In genomic region chr17:73541111-73541510, GRCh38 we compare ENCODE assay signal across 22 cellular contexts.
DNase-seq lines count a peak whose midpoint lies in the region; ATAC-seq and TF ChIP-seq lines count a peak whose summit lies in the region.
"Had no signal": no experiment of that assay in that cellular context is flagged by ENCODE, and none has a peak within 500 bp of the region (broad histone marks: within the 10 kb centered on the region; RNA-seq: fewer than 3 reads in every experiment).

No MANE protein-coding gene starts in this region.

- H3K36me3 ChIP-seq in endodermal cell (ENCODE audit: control insufficient read depth, insufficient read depth, low read length) (no peaks in the 10 kb centered on the region), sigmoid colon (no peaks in the 10 kb centered on the region)
- H3K36me3 ChIP-seq: left lung had no signal

- peak; percentile 20 for TF ChIP-seq CTCF in endodermal cell (conservative IDR thresholded peaks at IDR 0.05)
- TF ChIP-seq CTCF in Calu3 (IDR thresholded peaks at IDR 0.05; ENCODE audit: unreplicated experiment) = no peak
- TF ChIP-seq CTCF in sigmoid colon (IDR thresholded peaks at IDR 0.05) = no peak

- no peak overlapping the region for H3K4me3 Mint-ChIP-seq in endodermal cell
- no peak overlapping the region for H3K4me3 Mint-ChIP-seq in Calu3 (ENCODE audit: low read depth, unreplicated experiment)
- H3K4me3 Mint-ChIP-seq: activated B cell treated with CpG ODN at 0.5 μM for 24 hours; activated naive CD4-positive, alpha-beta T cell treated with anti-CD3 and anti-CD28 coated beads, Interleukin-2, amount 50 U/mL, for 24 hours; activated T-helper 1 cell treated with anti-CD3 and anti-CD28 coated beads, Interleukin-12 subunit alpha, Interleukin-12 subunit beta, Interleukin-2, Interleukin-4 antibody, amounts not matched to agents 30 ng/mL and 10 ng/mL and 1 ng/mL, durations not matched to agents 14 hours and 24 hours and 36 hours; IgD-negative memory B cell had no signal

- H3K27me3 Mint-ChIP-seq in endodermal cell (ENCODE audit: insufficient read depth) (no peaks in the 10 kb centered on the region), Calu3 (ENCODE audit: unreplicated experiment) (peaks cover 91% of the 10 kb centered on the region)
- H3K27me3 Mint-ChIP-seq: activated B cell treated with CpG ODN at 0.5 μM for 24 hours; activated naive CD4-positive, alpha-beta T cell treated with anti-CD3 and anti-CD28 coated beads, Interleukin-2, amount 50 U/mL, for 24 hours; IgD-negative memory B cell had no signal

- TF ChIP-seq POLR2A in sigmoid colon (IDR thresholded peaks at IDR 0.05) = no peak

- 94 to 100% methylated on average over 4 to 6 of the region's 6 CpGs for WGBS in endodermal cell (ENCODE audit: insufficient coverage in 1 of 2, insufficient read length in 1 of 2), 2 experiments
- 85 to 86% methylated on average over 6 of the region's 6 CpGs for WGBS in sigmoid colon, 2 donors

- H3K27ac ChIP-seq in endodermal cell (ENCODE audit: low read depth, low read length) = no peak overlapping the region
- no peak overlapping the region for H3K27ac ChIP-seq in sigmoid colon
- H3K27ac ChIP-seq: hepatocyte, left lung had no signal

- H3K36me3 Mint-ChIP-seq in endodermal cell (ENCODE audit: low read depth) (no peaks in the 10 kb centered on the region), Calu3 (ENCODE audit: insufficient read depth, unreplicated experiment) (no peaks in the 10 kb centered on the region)
- H3K36me3 Mint-ChIP-seq: activated naive CD4-positive, alpha-beta T cell treated with anti-CD3 and anti-CD28 coated beads, Interleukin-2, amount 50 U/mL, for 24 hours had no signal

- H3K9me3 ChIP-seq in endodermal cell (ENCODE audit: control insufficient read depth, low read length) (no peaks in the 10 kb centered on the region), sigmoid colon (no peaks in the 10 kb centered on the region)
- H3K9me3 ChIP-seq: left lung had no signal

- BruUV-seq in Calu3 (replicated peaks; lab: Mats Ljungman, UMichigan) = no TSS peak

- H3K27ac Mint-ChIP-seq in endodermal cell (no peak overlapping the region), Calu3 (ENCODE audit: unreplicated experiment) (no peak overlapping the region)
- H3K27ac Mint-ChIP-seq: activated B cell treated with CpG ODN at 0.5 μM for 24 hours; activated naive CD4-positive, alpha-beta T cell treated with anti-CD3 and anti-CD28 coated beads, Interleukin-2, amount 50 U/mL, for 24 hours; activated T-helper 1 cell treated with anti-CD3 and anti-CD28 coated beads, Interleukin-12 subunit alpha, Interleukin-12 subunit beta, Interleukin-2, Interleukin-4 antibody, amounts not matched to agents 30 ng/mL and 10 ng/mL and 1 ng/mL, durations not matched to agents 14 hours and 24 hours and 36 hours; IgD-negative memory B cell had no signal

- H3K27me3 ChIP-seq in endodermal cell (ENCODE audit: control insufficient read depth, insufficient read depth, low read length, poor library complexity, severe bottlenecking) (peaks cover 6% of the 10 kb centered on the region), sigmoid colon (no peaks in the 10 kb centered on the region)
- H3K27me3 ChIP-seq: left lung had no signal

- DNase-seq in NCI-H82 (lab: John Stamatoyannopoulos, UW) = peak; percentile 57
- no peak for DNase-seq in NCI-H82 treated with DMSO at 0.1 percent for 48 hours (lab: John Stamatoyannopoulos, UW; ENCODE audit: unreplicated experiment)
- peak; percentile 55 for DNase-seq in NCI-H524 treated with DMSO at 0.1 percent for 48 hours (lab: John Stamatoyannopoulos, UW)
- no peak for DNase-seq in endodermal cell
- no peak for DNase-seq in Calu3
- no peak for DNase-seq in LoVo (ENCODE audit: low spot score)
- no peak for DNase-seq in sigmoid colon
- DNase-seq: activated B cell treated with CpG ODN at 0.5 μM for 24 hours; caudate nucleus; foreskin melanocyte; NCI-H146; OCI-M1; stimulated activated CD4-positive, alpha-beta T cell treated with anti-CD3 and anti-CD28 coated beads, Interleukin-2, amount 100 ng/mL, for 24 hours; trophoblast cell had no signal

- intact Hi-C loops in Calu3 (cut with micrococcal nuclease; ENCODE audit: unreplicated experiment) = no loop called here
- intact Hi-C loops in sigmoid colon (cut with DNase I) = no loop called here

- no peak for TF ChIP-seq EP300 in sigmoid colon (IDR thresholded peaks at IDR 0.05)

- H3K4me3 ChIP-seq in endodermal cell (ENCODE audit: low read length) (no peak overlapping the region), sigmoid colon (no peak overlapping the region)
- H3K4me3 ChIP-seq: hepatocyte, left lung, smooth muscle cell had no signal

- H3K4me1 ChIP-seq in endodermal cell (ENCODE audit: control insufficient read depth, insufficient read depth, low read length) (peaks cover 10% of the 10 kb centered on the region), sigmoid colon (no peaks in the 10 kb centered on the region)
- H3K4me1 ChIP-seq: left lung had no signal

- H3K9ac ChIP-seq in endodermal cell (ENCODE audit: extremely low read depth, low read length, poor library complexity, severe bottlenecking) = no peak overlapping the region

- ATAC-seq in HG02623 (IDR thresholded peaks at IDR 0.05; ENCODE audit: unreplicated experiment) = no peak
- ATAC-seq: HCT116, left lung had no signal

- peaks cover 29% of the 10 kb centered on the region for H3K4me1 Mint-ChIP-seq in endodermal cell
- no peaks in the 10 kb centered on the region for H3K4me1 Mint-ChIP-seq in Calu3 (ENCODE audit: low read depth, unreplicated experiment)
- H3K4me1 Mint-ChIP-seq: activated naive CD4-positive, alpha-beta T cell treated with anti-CD3 and anti-CD28 coated beads, Interleukin-2, amount 50 U/mL, for 24 hours had no signal

- CTCF ChIA-PET in Calu3 (lab: Charles Lee) = no interaction called here

- H3K9me3 Mint-ChIP-seq in endodermal cell = no peaks in the 10 kb centered on the region
- H3K9me3 Mint-ChIP-seq in Calu3 (ENCODE audit: low read depth, unreplicated experiment) = no peaks in the 10 kb centered on the region
- H3K9me3 Mint-ChIP-seq: activated B cell treated with CpG ODN at 0.5 μM for 24 hours; activated naive CD4-positive, alpha-beta T cell treated with anti-CD3 and anti-CD28 coated beads, Interleukin-2, amount 50 U/mL, for 24 hours; activated T-helper 1 cell treated with anti-CD3 and anti-CD28 coated beads, Interleukin-12 subunit alpha, Interleukin-12 subunit beta, Interleukin-2, Interleukin-4 antibody, amounts not matched to agents 30 ng/mL and 10 ng/mL and 1 ng/mL, durations not matched to agents 14 hours and 24 hours and 36 hours; IgD-negative memory B cell had no signal

Comparison
In these comparisons a context has a peak if more than half of its experiments do, and no peak if none do; other contexts are left out.
1. DNase-seq: peak in NCI-H82 (single experiment) and NCI-H524 treated with DMSO at 0.1 percent for 48 hours (single experiment); none in NCI-H82 treated with DMSO at 0.1 percent for 48 hours (single experiment), endodermal cell (single experiment), Calu3 (single experiment), LoVo (single experiment) and sigmoid colon (single experiment).